ENCODE assay signal across 12 cellular contexts in genomic region chr6:6931047-6932025, GRCh38.
DNase-seq lines count a peak whose midpoint lies in the region; ATAC-seq and TF ChIP-seq lines count a peak whose summit lies in the region.
"Had no signal": no experiment of that assay in that cellular context is flagged by ENCODE, and none has a peak within 500 bp of the region (broad histone marks: within the 10 kb centered on the region; RNA-seq: fewer than 3 reads in every experiment).

No MANE protein-coding gene starts in this region.

- H3K4me1 Mint-ChIP-seq in osteocyte (ENCODE audit: unreplicated experiment), result peaks cover 2% of the 10 kb centered on the region

- H3K27ac Mint-ChIP-seq in osteocyte (ENCODE audit: unreplicated experiment), result no peak overlapping the region
- H3K27ac Mint-ChIP-seq: activated T-helper 2 cell treated with anti-CD3 and anti-CD28 coated beads, Interferon-gamma antibody, Interleukin-2, Interleukin-4, amounts not matched to agents 10 μg/mL and 5 μg/mL and 100 μg/mL, durations not matched to agents 14 hours and 24 hours and 36 hours had no signal

- no peaks in the 10 kb centered on the region for H3K4me1 ChIP-seq in uterus

- no peaks in the 10 kb centered on the region for H3K9me3 ChIP-seq in uterus

- H3K36me3 ChIP-seq in uterus, result no peaks in the 10 kb centered on the region

- TF ChIP-seq CTCF in osteocyte (IDR thresholded peaks at IDR 0.05), result no peak
- no peak for TF ChIP-seq CTCF in uterus (IDR thresholded peaks at IDR 0.05)

- H3K4me3 Mint-ChIP-seq in osteocyte (ENCODE audit: unreplicated experiment), result no peak overlapping the region

- intact Hi-C loops in uterus (cut with DNase I; ENCODE audit: low total_unique reads), result no loop called here

- H3K27me3 ChIP-seq in uterus, result no peaks in the 10 kb centered on the region

- peak; percentile 66 for ATAC-seq in GM19395 (IDR thresholded peaks at IDR 0.05; ENCODE audit: unreplicated experiment)
- peak; percentile 46 for ATAC-seq in left lobe of liver
- ATAC-seq: stimulated activated naive CD8-positive, alpha-beta T cell treated with anti-CD3 and anti-CD28 coated beads, Interleukin-15, Interleukin-2, amounts not matched to agents 100 U/mL and 50 U/mL, for 24 hours had no signal

- no peak overlapping the region for H3K27ac ChIP-seq in uterus

- H3K27me3 Mint-ChIP-seq in osteocyte (ENCODE audit: unreplicated experiment), result peaks cover 6% of the 10 kb centered on the region

- no peaks in the 10 kb centered on the region for H3K36me3 Mint-ChIP-seq in osteocyte (ENCODE audit: unreplicated experiment)

- TF ChIP-seq POLR2A in uterus (IDR thresholded peaks at IDR 0.05), result no peak

- no peaks in the 10 kb centered on the region for H3K9me3 Mint-ChIP-seq in osteocyte (ENCODE audit: unreplicated experiment)
- H3K9me3 Mint-ChIP-seq: activated T-helper 2 cell treated with anti-CD3 and anti-CD28 coated beads, Interferon-gamma antibody, Interleukin-2, Interleukin-4, amounts not matched to agents 10 μg/mL and 5 μg/mL and 100 μg/mL, durations not matched to agents 14 hours and 24 hours and 36 hours had no signal

- H3K4me3 ChIP-seq in uterus, result no peak overlapping the region

- DNase-seq in AML-193 (lab: John Stamatoyannopoulos, UW) (peak; percentile 57 to 66), NCI-H69 (lab: John Stamatoyannopoulos, UW) (peak; percentile 28), left lobe of liver (ENCODE audit: low spot score) (no peak), cerebellar nuclear complex (lab: John Stamatoyannopoulos, UW) (no peak), COLO829 (ENCODE audit: low spot score) (no peak), osteocyte (ENCODE audit: extremely low spot score, unreplicated experiment) (no peak), uterus (no peak)
- DNase-seq: C1 segment of cervical spinal cord; stimulated activated CD4-positive, alpha-beta T cell treated with anti-CD3 and anti-CD28 coated beads, Interleukin-12 subunit alpha, Interleukin-12 subunit beta, amount 100 ng/mL, for 4 hours; stimulated activated naive CD8-positive, alpha-beta T cell treated with anti-CD3 and anti-CD28 coated beads, Interleukin-15, Interleukin-2, amounts not matched to agents 100 U/mL and 50 U/mL, for 24 hours had no signal

Comparison
In these comparisons a context has a peak if more than half of its experiments do, and no peak if none do; other contexts are left out.
1. DNase-seq: peak in AML-193 (2 of 2) and NCI-H69 (single experiment); none in left lobe of liver (single experiment), cerebellar nuclear complex (0 of 2), COLO829 (single experiment), osteocyte (single experiment) and uterus (0 of 2).